In the genomic region with DNA sequence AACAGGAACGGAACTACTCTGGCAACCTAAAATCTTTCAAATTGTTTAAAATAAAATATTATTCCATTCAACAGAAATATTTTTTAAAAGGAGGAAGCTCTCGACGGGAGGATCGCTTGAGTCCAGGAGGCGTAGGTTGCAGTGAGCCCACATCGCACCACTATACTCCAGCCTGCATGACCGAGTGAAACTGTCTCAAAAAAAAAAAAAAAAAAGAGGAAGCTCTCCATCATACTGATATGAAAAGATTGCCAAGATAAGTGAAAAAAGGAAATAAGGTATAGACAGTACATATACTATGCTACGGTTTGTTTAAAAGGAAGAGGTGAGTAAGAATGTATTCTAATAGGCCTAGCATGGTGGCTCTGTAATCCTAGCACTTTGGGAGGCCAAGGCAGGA, we compare ENCODE assay signal across 1 cellular context.
TF ChIP-seq lines count a peak whose summit lies in the region.

No MANE protein-coding gene starts in this region.

TF ChIP-seq in K562, 482 proteins besides CTCF, POLR2A, EP300 and RAD21 (continues in another document):
- no peak for TF ChIP-seq MAZ (CRISPR knock-in tag; conservative IDR thresholded peaks at IDR 0.05 in 1 of 2, IDR thresholded peaks at IDR 0.05 in 1 of 2)
- TF ChIP-seq, protein P1, sequence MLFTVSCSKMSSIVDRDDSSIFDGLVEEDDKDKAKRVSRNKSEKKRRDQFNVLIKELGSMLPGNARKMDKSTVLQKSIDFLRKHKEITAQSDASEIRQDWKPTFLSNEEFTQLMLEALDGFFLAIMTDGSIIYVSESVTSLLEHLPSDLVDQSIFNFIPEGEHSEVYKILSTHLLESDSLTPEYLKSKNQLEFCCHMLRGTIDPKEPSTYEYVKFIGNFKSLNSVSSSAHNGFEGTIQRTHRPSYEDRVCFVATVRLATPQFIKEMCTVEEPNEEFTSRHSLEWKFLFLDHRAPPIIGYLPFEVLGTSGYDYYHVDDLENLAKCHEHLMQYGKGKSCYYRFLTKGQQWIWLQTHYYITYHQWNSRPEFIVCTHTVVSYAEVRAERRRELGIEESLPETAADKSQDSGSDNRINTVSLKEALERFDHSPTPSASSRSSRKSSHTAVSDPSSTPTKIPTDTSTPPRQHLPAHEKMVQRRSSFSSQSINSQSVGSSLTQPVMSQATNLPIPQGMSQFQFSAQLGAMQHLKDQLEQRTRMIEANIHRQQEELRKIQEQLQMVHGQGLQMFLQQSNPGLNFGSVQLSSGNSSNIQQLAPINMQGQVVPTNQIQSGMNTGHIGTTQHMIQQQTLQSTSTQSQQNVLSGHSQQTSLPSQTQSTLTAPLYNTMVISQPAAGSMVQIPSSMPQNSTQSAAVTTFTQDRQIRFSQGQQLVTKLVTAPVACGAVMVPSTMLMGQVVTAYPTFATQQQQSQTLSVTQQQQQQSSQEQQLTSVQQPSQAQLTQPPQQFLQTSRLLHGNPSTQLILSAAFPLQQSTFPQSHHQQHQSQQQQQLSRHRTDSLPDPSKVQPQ (CRISPR knock-in tag; IDR thresholded peaks at IDR 0.05; ENCODE audit: borderline replicate concordance) = no peak
- TF ChIP-seq MCM7 (IDR thresholded peaks at IDR 0.05) = no peak
- TF ChIP-seq HDAC2 (IDR thresholded peaks at IDR 0.05) = no peak
- TF ChIP-seq, protein P2, sequence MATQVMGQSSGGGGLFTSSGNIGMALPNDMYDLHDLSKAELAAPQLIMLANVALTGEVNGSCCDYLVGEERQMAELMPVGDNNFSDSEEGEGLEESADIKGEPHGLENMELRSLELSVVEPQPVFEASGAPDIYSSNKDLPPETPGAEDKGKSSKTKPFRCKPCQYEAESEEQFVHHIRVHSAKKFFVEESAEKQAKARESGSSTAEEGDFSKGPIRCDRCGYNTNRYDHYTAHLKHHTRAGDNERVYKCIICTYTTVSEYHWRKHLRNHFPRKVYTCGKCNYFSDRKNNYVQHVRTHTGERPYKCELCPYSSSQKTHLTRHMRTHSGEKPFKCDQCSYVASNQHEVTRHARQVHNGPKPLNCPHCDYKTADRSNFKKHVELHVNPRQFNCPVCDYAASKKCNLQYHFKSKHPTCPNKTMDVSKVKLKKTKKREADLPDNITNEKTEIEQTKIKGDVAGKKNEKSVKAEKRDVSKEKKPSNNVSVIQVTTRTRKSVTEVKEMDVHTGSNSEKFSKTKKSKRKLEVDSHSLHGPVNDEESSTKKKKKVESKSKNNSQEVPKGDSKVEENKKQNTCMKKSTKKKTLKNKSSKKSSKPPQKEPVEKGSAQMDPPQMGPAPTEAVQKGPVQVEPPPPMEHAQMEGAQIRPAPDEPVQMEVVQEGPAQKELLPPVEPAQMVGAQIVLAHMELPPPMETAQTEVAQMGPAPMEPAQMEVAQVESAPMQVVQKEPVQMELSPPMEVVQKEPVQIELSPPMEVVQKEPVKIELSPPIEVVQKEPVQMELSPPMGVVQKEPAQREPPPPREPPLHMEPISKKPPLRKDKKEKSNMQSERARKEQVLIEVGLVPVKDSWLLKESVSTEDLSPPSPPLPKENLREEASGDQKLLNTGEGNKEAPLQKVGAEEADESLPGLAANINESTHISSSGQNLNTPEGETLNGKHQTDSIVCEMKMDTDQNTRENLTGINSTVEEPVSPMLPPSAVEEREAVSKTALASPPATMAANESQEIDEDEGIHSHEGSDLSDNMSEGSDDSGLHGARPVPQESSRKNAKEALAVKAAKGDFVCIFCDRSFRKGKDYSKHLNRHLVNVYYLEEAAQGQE (CRISPR knock-in tag; IDR thresholded peaks at IDR 0.05; ENCODE audit: low read depth) = no peak
- TF ChIP-seq SPI1 (IDR thresholded peaks at IDR 0.05; ENCODE audit: borderline replicate concordance, low read depth, low read length) = no peak
- no peak for TF ChIP-seq NCOR1 (IDR thresholded peaks at IDR 0.05)
- no peak for TF ChIP-seq FOXP1 (CRISPR knock-in tag; IDR thresholded peaks at IDR 0.05)
- TF ChIP-seq PCBP2 (IDR thresholded peaks at IDR 0.05; ENCODE audit: low read depth, low read length, poor library complexity, severe bottlenecking) = no peak
- no peak for TF ChIP-seq CHD2 (IDR thresholded peaks at IDR 0.05; ENCODE audit: low read depth, low read length)
- no peak for TF ChIP-seq FOXP4 (CRISPR knock-in tag; IDR thresholded peaks at IDR 0.05; ENCODE audit: borderline replicate concordance)
- TF ChIP-seq ZC3H8 (IDR thresholded peaks at IDR 0.05) = no peak
- no peak for TF ChIP-seq BRCA1 (IDR thresholded peaks at IDR 0.05)
- TF ChIP-seq BRCA1 (CRISPR knock-in tag; IDR thresholded peaks at IDR 0.05) = no peak
- TF ChIP-seq ETV6 (IDR thresholded peaks at IDR 0.05; ENCODE audit: borderline replicate concordance in 1 of 2, low read depth in 2 of 2, low read length in 1 of 2) = 0 out of 4 replicates have a peak, but pooled peaks of 1 of the 2 experiments have one; percentile 19
- TF ChIP-seq ETV6 (CRISPR knock-in tag; IDR thresholded peaks at IDR 0.05; ENCODE audit: borderline replicate concordance) = no peak
- no peak for TF ChIP-seq MTA1 (IDR thresholded peaks at IDR 0.05; ENCODE audit: borderline replicate concordance)
- TF ChIP-seq, protein P3, sequence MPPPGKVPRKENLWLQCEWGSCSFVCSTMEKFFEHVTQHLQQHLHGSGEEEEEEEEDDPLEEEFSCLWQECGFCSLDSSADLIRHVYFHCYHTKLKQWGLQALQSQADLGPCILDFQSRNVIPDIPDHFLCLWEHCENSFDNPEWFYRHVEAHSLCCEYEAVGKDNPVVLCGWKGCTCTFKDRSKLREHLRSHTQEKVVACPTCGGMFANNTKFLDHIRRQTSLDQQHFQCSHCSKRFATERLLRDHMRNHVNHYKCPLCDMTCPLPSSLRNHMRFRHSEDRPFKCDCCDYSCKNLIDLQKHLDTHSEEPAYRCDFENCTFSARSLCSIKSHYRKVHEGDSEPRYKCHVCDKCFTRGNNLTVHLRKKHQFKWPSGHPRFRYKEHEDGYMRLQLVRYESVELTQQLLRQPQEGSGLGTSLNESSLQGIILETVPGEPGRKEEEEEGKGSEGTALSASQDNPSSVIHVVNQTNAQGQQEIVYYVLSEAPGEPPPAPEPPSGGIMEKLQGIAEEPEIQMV (tag; conservative IDR thresholded peaks at IDR 0.05; ENCODE audit: low read depth) = no peak
- no peak for TF ChIP-seq FOXA1 (IDR thresholded peaks at IDR 0.05; ENCODE audit: borderline replicate concordance)
- no peak for TF ChIP-seq BRF1 (IDR thresholded peaks at IDR 0.05; ENCODE audit: borderline replicate concordance, extremely low read depth, insufficient read length)
- no peak for TF ChIP-seq RREB1 (CRISPR knock-in tag; IDR thresholded peaks at IDR 0.05)
- TF ChIP-seq FOXK2 (conservative IDR thresholded peaks at IDR 0.05 in 1 of 2, IDR thresholded peaks at IDR 0.05 in 1 of 2; ENCODE audit: low read depth in 2 of 2) = no peak
- TF ChIP-seq ZNF551 (CRISPR knock-in tag; IDR thresholded peaks at IDR 0.05) = no peak
- no peak for TF ChIP-seq CBX2 (IDR thresholded peaks at IDR 0.05; ENCODE audit: insufficient read depth, low read length, poor library complexity, severe bottlenecking)
- no peak for TF ChIP-seq ELF1 (tag; IDR thresholded peaks at IDR 0.05)
- no peak for TF ChIP-seq GABPB1 (CRISPR knock-in tag; IDR thresholded peaks at IDR 0.05)
- no peak for TF ChIP-seq CREBBP (IDR thresholded peaks at IDR 0.05; ENCODE audit: low read depth, low read length)
- peak; percentile 84 for TF ChIP-seq ZNF384 (IDR thresholded peaks at IDR 0.05; ENCODE audit: low read depth, low read length)
- peak; percentile 46; the same call in 1 of the 2 replicates for TF ChIP-seq SMARCA4 (IDR thresholded peaks at IDR 0.05)
- no peak for TF ChIP-seq GATA2 (CRISPR knock-in tag; IDR thresholded peaks at IDR 0.05)
- TF ChIP-seq MEF2D (tag; conservative IDR thresholded peaks at IDR 0.05; ENCODE audit: low read depth) = no peak
- TF ChIP-seq L3MBTL2 (IDR thresholded peaks at IDR 0.05) = no peak
- TF ChIP-seq SMARCE1 (IDR thresholded peaks at IDR 0.05) = peak; percentile 90; the same call in 1 of the 2 replicates
- peak; percentile 2 for TF ChIP-seq MEIS2 (IDR thresholded peaks at IDR 0.05; ENCODE audit: partially characterized antibody)
- TF ChIP-seq ZKSCAN3 (CRISPR knock-in tag; IDR thresholded peaks at IDR 0.05) = no peak
- TF ChIP-seq ZNF140 (CRISPR knock-in tag; IDR thresholded peaks at IDR 0.05) = no peak
- TF ChIP-seq ZNF324 (CRISPR knock-in tag; IDR thresholded peaks at IDR 0.05) = no peak
- TF ChIP-seq POLR2H (tag; IDR thresholded peaks at IDR 0.05; ENCODE audit: low read depth) = no peak
- no peak for TF ChIP-seq MAFK (IDR thresholded peaks at IDR 0.05; ENCODE audit: low read length)
- TF ChIP-seq ZNF609 (CRISPR knock-in tag; IDR thresholded peaks at IDR 0.05; ENCODE audit: borderline replicate concordance) = no peak
- TF ChIP-seq MCM3 (IDR thresholded peaks at IDR 0.05) = no peak
- TF ChIP-seq ZNF408 (CRISPR knock-in tag; IDR thresholded peaks at IDR 0.05; ENCODE audit: low read depth) = no peak
- TF ChIP-seq, protein P4, sequence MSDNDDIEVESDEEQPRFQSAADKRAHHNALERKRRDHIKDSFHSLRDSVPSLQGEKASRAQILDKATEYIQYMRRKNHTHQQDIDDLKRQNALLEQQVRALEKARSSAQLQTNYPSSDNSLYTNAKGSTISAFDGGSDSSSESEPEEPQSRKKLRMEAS (CRISPR knock-in tag; IDR thresholded peaks at IDR 0.05) = no peak
- no peak for TF ChIP-seq ZNF41 (CRISPR knock-in tag; conservative IDR thresholded peaks at IDR 0.05)
